Comparison of ENCODE assay signal across 15 cellular contexts in genomic region chrX:19867411-19867732, GRCh38. TPM values are rescaled to one million over a fixed set of nuclear protein-coding genes. Genes with fewer than 3 reads are reported as not detected.
A peak's percentile ranks its signal among the peaks of the same experiment; 100 is the strongest.
DNase-seq lines count a peak whose midpoint lies in the region; ATAC-seq and TF ChIP-seq lines count a peak whose summit lies in the region.
"Had no signal": no experiment of that assay in that cellular context is flagged by ENCODE, and none has a peak within 500 bp of the region (broad histone marks: within the 10 kb centered on the region; RNA-seq: fewer than 3 reads in every experiment).

No MANE protein-coding gene starts in this region.

- BruUV-seq in MCF 10A (replicated peaks; lab: Mats Ljungman, UMichigan): no TSS peak
- BruUV-seq in mammary epithelial cell (replicated peaks; lab: Mats Ljungman, UMichigan): no TSS peak

- H3K9me3 Mint-ChIP-seq in MCF 10A (ENCODE audit: unreplicated experiment) (no peaks in the 10 kb centered on the region), T-cell (no peaks in the 10 kb centered on the region)
- H3K9me3 Mint-ChIP-seq: activated naive CD4-positive, alpha-beta T cell treated with anti-CD3 and anti-CD28 coated beads, Interleukin-2, amount 50 U/mL, for 24 hours had no signal

- ATAC-seq in T-cell (replicated peaks in 1 of 4) (no peak), heart right ventricle (peak in 6 of 8 donors; percentile 20 to 55 (median 41))

- H3K4me2 ChIP-seq in mammary epithelial cell (ENCODE audit: insufficient read depth, low read depth, low read length) (no peak overlapping the region), MM.1S (ENCODE audit: low read depth, low read length) (no peak overlapping the region; the same call in 1 of the 2 replicates)
- H3K4me2 ChIP-seq: PC-9 had no signal

- H3K27ac ChIP-seq in mammary epithelial cell (ENCODE audit: insufficient read depth, low read depth, low read length) (no peak overlapping the region), heart right ventricle (peak overlapping the region in 5 of 10 donors; percentile 12 to 74 (median 44)), subcutaneous abdominal adipose tissue (ENCODE audit: low read depth, low read length) (peak overlapping the region; percentile 64), MM.1S (ENCODE audit: low read length) (no peak overlapping the region)
- H3K27ac ChIP-seq: ovary, PC-9 had no signal

- H3K9ac ChIP-seq in mammary epithelial cell (ENCODE audit: insufficient read depth, low read length) (no peak overlapping the region), subcutaneous abdominal adipose tissue (ENCODE audit: low read length in 5 of 5) (no peak overlapping the region), MM.1S (ENCODE audit: low read length) (no peak overlapping the region)

- no peaks in the 10 kb centered on the region for H3K9me2 ChIP-seq in MM.1S (replicated peaks; ENCODE audit: insufficient read depth, low read length)

- H3K27ac Mint-ChIP-seq in MCF 10A (ENCODE audit: low read depth, unreplicated experiment) (no peak overlapping the region), T-cell (peak overlapping the region; percentile 18 to 43)

- H3K4me3 ChIP-seq in mammary epithelial cell (replicated peaks in 1 of 3; ENCODE audit: insufficient read depth in 1 of 3, low read depth in 2 of 3, low read length in 3 of 3) (no peak overlapping the region), heart right ventricle (no peak overlapping the region), subcutaneous abdominal adipose tissue (ENCODE audit: low read depth in 1 of 5, low read length in 5 of 5) (no peak overlapping the region), MM.1S (ENCODE audit: low read length) (no peak overlapping the region)
- H3K4me3 ChIP-seq: ovary, PC-9 had no signal

- H3K4me1 ChIP-seq in mammary epithelial cell (ENCODE audit: insufficient read depth, low read length): no peaks in the 10 kb centered on the region
- peaks cover 0 to 86% (median 15%) of the 10 kb centered on the region in 9 donors for H3K4me1 ChIP-seq in heart right ventricle
- peaks cover 0 to 63% (median 52%) of the 10 kb centered on the region in 5 donors for H3K4me1 ChIP-seq in subcutaneous abdominal adipose tissue (ENCODE audit: control insufficient read depth in 5 of 5, insufficient read depth in 5 of 5, low read length in 5 of 5)
- peaks cover 59% of the 10 kb centered on the region for H3K4me1 ChIP-seq in MM.1S (ENCODE audit: low read length)

- H3K36me3 Mint-ChIP-seq in MCF 10A (ENCODE audit: insufficient read depth, unreplicated experiment) (peaks cover 4% of the 10 kb centered on the region), T-cell (no peaks in the 10 kb centered on the region)
- H3K36me3 Mint-ChIP-seq: activated naive CD4-positive, alpha-beta T cell treated with anti-CD3 and anti-CD28 coated beads, Interleukin-2, amount 50 U/mL, for 24 hours had no signal

- no peak for TF ChIP-seq CTCF in MCF 10A (IDR thresholded peaks at IDR 0.05; ENCODE audit: unreplicated experiment)
- TF ChIP-seq CTCF in mammary epithelial cell (conservative IDR thresholded peaks at IDR 0.05 in 1 of 2, IDR thresholded peaks at IDR 0.05 in 1 of 2; ENCODE audit: extremely low read depth in 1 of 2, insufficient read depth in 1 of 2, low read depth in 1 of 2, low read length in 2 of 2): no peak
- no peak for TF ChIP-seq CTCF in heart right ventricle (IDR thresholded peaks at IDR 0.05)
- no peak for TF ChIP-seq CTCF in MM.1S (IDR thresholded peaks at IDR 0.05; ENCODE audit: low read length)

- POLR2A ChIA-PET in MCF 10A (lab: Yijun Ruan, JAX) (interaction anchor here (0.7 kb wide), 1 partner anchor 16 kb away, joined by 3 read pairs; no protein-coding TSS in a partner anchor), T-cell (lab: Charles Lee) (no interaction called here)

- no peaks in the 10 kb centered on the region for H3F3A ChIP-seq in MM.1S (ENCODE audit: insufficient read depth, low read length)

- 31% methylated on average over 3 of the region's 3 CpGs for WGBS in mammary epithelial cell (ENCODE audit: low coverage, missing lambda C conversion rate)
- 26 to 49% methylated on average over 3 of the region's 3 CpGs for WGBS in heart right ventricle, 2 donors

- no peaks in the 10 kb centered on the region for H3K4me1 Mint-ChIP-seq in MCF 10A (ENCODE audit: insufficient read depth, unreplicated experiment)
- peaks cover 47 to 75% (median 68%) of the 10 kb centered on the region in 3 donors for H3K4me1 Mint-ChIP-seq in T-cell

- H3K4me3 Mint-ChIP-seq in MCF 10A (ENCODE audit: unreplicated experiment) (no peak overlapping the region), T-cell (no peak overlapping the region)
- H3K4me3 Mint-ChIP-seq: activated naive CD4-positive, alpha-beta T cell treated with anti-CD3 and anti-CD28 coated beads, Interleukin-2, amount 50 U/mL, for 24 hours had no signal

- no peak overlapping the region for H2AFZ ChIP-seq in mammary epithelial cell (ENCODE audit: low read depth, low read length)
- H2AFZ ChIP-seq in MM.1S (ENCODE audit: low read length): no peak overlapping the region
- H2AFZ ChIP-seq: PC-9 had no signal

- in situ Hi-C loops in mammary epithelial cell (cut with MboI; ENCODE audit: low sequenced_read_pairs in 2 of 2): no loop called here

- peaks cover 53% of the 10 kb centered on the region for H3K27me3 Mint-ChIP-seq in MCF 10A (ENCODE audit: insufficient read depth, unreplicated experiment)
- H3K27me3 Mint-ChIP-seq in T-cell: no peaks in the 10 kb centered on the region
- H3K27me3 Mint-ChIP-seq: activated naive CD4-positive, alpha-beta T cell treated with anti-CD3 and anti-CD28 coated beads, Interleukin-2, amount 50 U/mL, for 24 hours had no signal

- H3K9me3 ChIP-seq in mammary epithelial cell (replicated peaks; ENCODE audit: insufficient read depth, low read length) (no peaks in the 10 kb centered on the region), heart right ventricle (no peaks in the 10 kb centered on the region), subcutaneous abdominal adipose tissue (ENCODE audit: control insufficient read depth in 5 of 5, low read length in 5 of 5) (no peaks in the 10 kb centered on the region), MM.1S (replicated peaks; ENCODE audit: insufficient read depth, low read length) (no peaks in the 10 kb centered on the region)
- H3K9me3 ChIP-seq: ovary had no signal

- no peaks in the 10 kb centered on the region for H3K36me3 ChIP-seq in mammary epithelial cell (ENCODE audit: insufficient read depth, low read length)
- H3K36me3 ChIP-seq in heart right ventricle: no peaks in the 10 kb centered on the region
- H3K36me3 ChIP-seq in subcutaneous abdominal adipose tissue (ENCODE audit: control insufficient read depth in 5 of 5, insufficient read depth in 5 of 5, low read length in 5 of 5): no peaks in the 10 kb centered on the region
- H3K36me3 ChIP-seq in MM.1S (replicated peaks; ENCODE audit: insufficient read depth, low read length): no peaks in the 10 kb centered on the region
- H3K36me3 ChIP-seq: ovary had no signal

- H3K79me2 ChIP-seq in mammary epithelial cell (ENCODE audit: insufficient read depth, low read length) (no peaks in the 10 kb centered on the region), MM.1S (ENCODE audit: low read length) (peaks cover 32% of the 10 kb centered on the region)

- CTCF ChIA-PET in MCF 10A (lab: Yijun Ruan, JAX) (no interaction called here), mammary epithelial cell (lab: Charles Lee; ENCODE audit: low non-redundant PET) (no interaction called here), T-cell (lab: Charles Lee) (no interaction called here)

- intact Hi-C loops in MCF 10A (cut with micrococcal nuclease) (no loop called here), mammary epithelial cell (cut with micrococcal nuclease) (no loop called here), heart right ventricle (cut with DNase I) (loop anchor here in 1 of 10 donors (10.0 kb wide), 1 partner anchor 93 kb away; no protein-coding TSS in a partner anchor)

- dilution Hi-C loops in mammary epithelial cell (cut with HindIII; ENCODE audit: low sequenced_read_pairs): no loop called here

- peak; percentile 43 for DNase-seq in MCF 10A (ENCODE audit: unreplicated experiment)
- DNase-seq in mammary epithelial cell: no peak
- no peak for DNase-seq in T-cell
- DNase-seq in heart right ventricle: peak in 1 of 2 donors; percentile 6
- DNase-seq in MM.1S: no peak
- no peak for DNase-seq in NCI-H2171 treated with DMSO at 0.1 percent for 48 hours (lab: John Stamatoyannopoulos, UW)
- no peak for DNase-seq in islet precursor cell
- DNase-seq: C1 segment of cervical spinal cord; effector CD4-positive, alpha-beta T cell; NCI-H2081; ovary; PC-9; trophoblast cell had no signal

- no peaks in the 10 kb centered on the region for H3K27me3 ChIP-seq in mammary epithelial cell (ENCODE audit: insufficient read depth, low read length)
- H3K27me3 ChIP-seq in heart right ventricle: peaks cover 0 to 19% (median 0%) of the 10 kb centered on the region in 7 donors
- H3K27me3 ChIP-seq in subcutaneous abdominal adipose tissue (ENCODE audit: control insufficient read depth in 5 of 5, insufficient read depth in 4 of 5, low read length in 5 of 5): peaks cover 0 to 4% (median 0%) of the 10 kb centered on the region in 5 donors
- no peaks in the 10 kb centered on the region for H3K27me3 ChIP-seq in MM.1S (replicated peaks; ENCODE audit: insufficient read depth, low read length)
- H3K27me3 ChIP-seq: ovary had no signal

- no peaks in the 10 kb centered on the region for H4K20me1 ChIP-seq in mammary epithelial cell (ENCODE audit: insufficient read depth, low read length)
- no peaks in the 10 kb centered on the region for H4K20me1 ChIP-seq in MM.1S (ENCODE audit: insufficient read depth, low read length)

RNA-seq across cellular contexts. Expression of gene SH3KBP1, which starts 20.0 kb away (rescaled TPM):
- total RNA-seq in MCF 10A (2022): 47.3 and 66.1 TPM in 2 replicates
- total RNA-seq in mammary epithelial cell: 10 to 100 TPM; 16.2 to 56.3 TPM
- polyA plus RNA-seq in mammary epithelial cell: 39.8 TPM
- polyA minus RNA-seq in mammary epithelial cell: 21.9 TPM
- total RNA-seq in T-cell: 100 to 1,000 TPM; 101 to 143 (median 114) TPM
- 10 to 100 TPM; 18.1 to 59.7 (median 36.7) TPM for total RNA-seq in heart right ventricle
- polyA plus RNA-seq in heart right ventricle: 10 to 100 TPM in 1 of 2 donors, 1 to 10 TPM in 1; 8.1 to 16.7 TPM

Comparison
In these comparisons a context has a peak if more than half of its experiments do, and no peak if none do; other contexts are left out.
1. ATAC-seq: peak in heart right ventricle (6 of 8); none in T-cell (0 of 4).